7 cellular contexts compared by ENCODE assay signal in the genomic region with DNA sequence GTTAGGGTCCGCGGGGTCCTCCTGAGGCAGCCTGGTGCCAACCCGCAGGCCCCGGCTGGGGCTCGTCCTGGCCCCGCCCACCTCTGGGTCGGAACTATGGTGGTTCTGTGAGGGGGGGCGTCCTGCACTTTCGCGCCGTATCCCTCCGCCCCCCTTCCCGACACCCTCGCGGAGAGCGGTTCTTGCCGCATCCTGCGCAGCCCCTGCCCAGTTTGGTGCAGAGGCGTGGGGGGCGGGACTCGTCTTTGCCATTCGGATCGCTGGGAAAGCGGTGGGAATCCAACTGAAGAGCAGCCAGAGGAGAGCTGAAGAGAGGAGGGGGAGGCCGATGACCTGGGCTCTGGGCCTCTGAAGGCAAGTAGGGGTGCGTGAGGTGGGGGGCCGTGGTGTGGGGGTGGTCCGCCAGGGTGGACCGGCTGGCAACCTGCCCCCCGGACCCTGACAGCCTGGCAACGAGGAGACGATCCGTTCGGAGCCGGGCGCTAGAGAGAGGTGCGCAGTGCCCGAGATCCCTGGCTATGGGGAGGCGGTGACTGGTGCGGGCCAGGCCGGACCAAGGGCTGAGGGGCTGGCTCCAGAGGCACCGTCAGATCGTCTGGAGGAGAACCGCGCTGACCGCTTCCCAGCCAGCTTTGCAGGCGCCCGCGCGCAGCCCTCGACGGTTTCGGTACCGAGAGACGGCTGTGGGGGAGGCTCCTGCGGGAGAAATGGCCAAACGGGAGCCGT. TPM values are rescaled to one million over a fixed set of nuclear protein-coding genes. Genes with fewer than 3 reads are reported as not detected.
A peak's percentile ranks its signal among the peaks of the same experiment; 100 is the strongest.
DNase-seq lines count a peak whose midpoint lies in the region; ATAC-seq and TF ChIP-seq lines count a peak whose summit lies in the region.

A gene with protein sequence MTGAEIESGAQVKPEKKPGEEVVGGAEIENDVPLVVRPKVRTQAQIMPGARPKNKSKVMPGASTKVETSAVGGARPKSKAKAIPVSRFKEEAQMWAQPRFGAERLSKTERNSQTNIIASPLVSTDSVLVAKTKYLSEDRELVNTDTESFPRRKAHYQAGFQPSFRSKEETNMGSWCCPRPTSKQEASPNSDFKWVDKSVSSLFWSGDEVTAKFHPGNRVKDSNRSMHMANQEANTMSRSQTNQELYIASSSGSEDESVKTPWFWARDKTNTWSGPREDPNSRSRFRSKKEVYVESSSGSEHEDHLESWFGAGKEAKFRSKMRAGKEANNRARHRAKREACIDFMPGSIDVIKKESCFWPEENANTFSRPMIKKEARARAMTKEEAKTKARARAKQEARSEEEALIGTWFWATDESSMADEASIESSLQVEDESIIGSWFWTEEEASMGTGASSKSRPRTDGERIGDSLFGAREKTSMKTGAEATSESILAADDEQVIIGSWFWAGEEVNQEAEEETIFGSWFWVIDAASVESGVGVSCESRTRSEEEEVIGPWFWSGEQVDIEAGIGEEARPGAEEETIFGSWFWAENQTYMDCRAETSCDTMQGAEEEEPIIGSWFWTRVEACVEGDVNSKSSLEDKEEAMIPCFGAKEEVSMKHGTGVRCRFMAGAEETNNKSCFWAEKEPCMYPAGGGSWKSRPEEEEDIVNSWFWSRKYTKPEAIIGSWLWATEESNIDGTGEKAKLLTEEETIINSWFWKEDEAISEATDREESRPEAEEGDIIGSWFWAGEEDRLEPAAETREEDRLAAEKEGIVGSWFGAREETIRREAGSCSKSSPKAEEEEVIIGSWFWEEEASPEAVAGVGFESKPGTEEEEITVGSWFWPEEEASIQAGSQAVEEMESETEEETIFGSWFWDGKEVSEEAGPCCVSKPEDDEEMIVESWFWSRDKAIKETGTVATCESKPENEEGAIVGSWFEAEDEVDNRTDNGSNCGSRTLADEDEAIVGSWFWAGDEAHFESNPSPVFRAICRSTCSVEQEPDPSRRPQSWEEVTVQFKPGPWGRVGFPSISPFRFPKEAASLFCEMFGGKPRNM (N-terminal part only) (plus strand): TSS at position 242 of the 726 bp plus-strand sequence. CDS start 2,431 bp downstream, outside the sequence.

- H3K27ac ChIP-seq in SU-DHL-6 (ENCODE audit: low read depth, low read length) (no peak within 1 kb of the TSS), hepatocyte (peak within 1 kb of the TSS; percentile 58), rectal smooth muscle tissue (ENCODE audit: low read depth, low read length) (peak within 1 kb of the TSS; percentile 92)

- H3K9me3 ChIP-seq in SU-DHL-6 (ENCODE audit: insufficient read depth, low read length) = no peaks in the 10 kb centered on the region
- H3K9me3 ChIP-seq in hepatocyte (ENCODE audit: low read depth) = no peaks in the 10 kb centered on the region

- 52% methylated on average over 40 of the region's 58 CpGs for WGBS in hepatocyte (ENCODE audit: low lambda C conversion rate, missing lambda C conversion rate)

- DNase-seq in H7 (peak; percentile 59), anterior cingulate cortex (lab: John Stamatoyannopoulos, UW) (peak in 56 of 58 donors; percentile 1 to 78 (median 49)), hepatocyte (ENCODE audit: low spot score) (peak; percentile 56), NOMO-1 treated with dmso at 0.1 percent for 144 hours (lab: John Stamatoyannopoulos, UW; ENCODE audit: unreplicated experiment) (no peak)

- H2AFZ ChIP-seq in SU-DHL-6 (ENCODE audit: low read depth, low read length, severe bottlenecking) (no peak within 1 kb of the TSS), hepatocyte (peak within 1 kb of the TSS; percentile 40)

- H3K4me2 ChIP-seq in SU-DHL-6 (ENCODE audit: low read depth, low read length, poor library complexity, severe bottlenecking) (peak within 1 kb of the TSS; percentile 17), hepatocyte (peak within 1 kb of the TSS; percentile 86)

- no peaks in the 10 kb centered on the region for H3K9me2 ChIP-seq in SU-DHL-6 (replicated peaks; ENCODE audit: insufficient read depth, low read length)
- H3K9me2 ChIP-seq in hepatocyte (replicated peaks; ENCODE audit: insufficient read depth) = no peaks in the 10 kb centered on the region

- peaks cover 4% of the 10 kb centered on the region for H3K27me3 ChIP-seq in H7 (ENCODE audit: control insufficient read depth, insufficient read depth, low read length)
- H3K27me3 ChIP-seq in SU-DHL-6 (ENCODE audit: low read length) = no peaks in the 10 kb centered on the region
- no peaks in the 10 kb centered on the region for H3K27me3 ChIP-seq in hepatocyte
- H3K27me3 ChIP-seq in rectal smooth muscle tissue (ENCODE audit: control insufficient read depth, insufficient read depth, low read length) = no peaks in the 10 kb centered on the region

- no peaks in the 10 kb centered on the region for H4K20me1 ChIP-seq in SU-DHL-6 (ENCODE audit: low read depth, low read length)
- H4K20me1 ChIP-seq in hepatocyte (ENCODE audit: insufficient read depth, poor library complexity, severe bottlenecking) = no peaks in the 10 kb centered on the region

- H3K4me1 ChIP-seq in hepatocyte (ENCODE audit: insufficient read depth) = no peaks in the 10 kb centered on the region
- no peaks in the 10 kb centered on the region for H3K4me1 ChIP-seq in rectal smooth muscle tissue (ENCODE audit: control insufficient read depth, insufficient read depth, low read length)

- no peaks in the 10 kb centered on the region for H3K79me2 ChIP-seq in SU-DHL-6 (ENCODE audit: insufficient read depth, low read length)
- no peaks in the 10 kb centered on the region for H3K79me2 ChIP-seq in hepatocyte

- H3K4me3 ChIP-seq in H7 (ENCODE audit: insufficient read depth, low read depth, low read length) (peak within 1 kb of the TSS; percentile 49), SU-DHL-6 (ENCODE audit: insufficient read depth, low read length, poor library complexity, severe bottlenecking) (no peak within 1 kb of the TSS), hepatocyte (peak within 1 kb of the TSS; percentile 10), rectal smooth muscle tissue (ENCODE audit: low read length) (peak within 1 kb of the TSS; percentile 56)

- H3K36me3 ChIP-seq in H7 (replicated peaks; ENCODE audit: control insufficient read depth, insufficient read depth, low read length) = no peaks in the 10 kb centered on the region
- no peaks in the 10 kb centered on the region for H3K36me3 ChIP-seq in SU-DHL-6 (ENCODE audit: low read length)
- H3K36me3 ChIP-seq in hepatocyte (replicated peaks; ENCODE audit: insufficient read depth, low read depth) = no peaks in the 10 kb centered on the region
- no peaks in the 10 kb centered on the region for H3K36me3 ChIP-seq in rectal smooth muscle tissue (ENCODE audit: control insufficient read depth, insufficient read depth, low read length)

- H3K9ac ChIP-seq in SU-DHL-6 (ENCODE audit: low read length) (no peak within 1 kb of the TSS), rectal smooth muscle tissue (ENCODE audit: low read length) (peak within 1 kb of the TSS; percentile 82)

- TF ChIP-seq CTCF in SU-DHL-6 (IDR thresholded peaks at IDR 0.05; ENCODE audit: insufficient read depth, low read length, poor library complexity, severe bottlenecking) = no peak
- TF ChIP-seq CTCF in hepatocyte (IDR thresholded peaks at IDR 0.05; ENCODE audit: poor library complexity) = no peak

- H3F3A ChIP-seq in SU-DHL-6 (ENCODE audit: insufficient read depth) = no peaks in the 10 kb centered on the region

- no peak for ATAC-seq in GM19467 (IDR thresholded peaks at IDR 0.05; ENCODE audit: unreplicated experiment)

RNA-seq across cellular contexts. Expression of the gene that starts here (rescaled TPM):
- 1.3 and 2.1 TPM in 2 replicates for total RNA-seq in H7 (2014; rRNA removed; shearing (Covaris generic))
- total RNA-seq in hepatocyte = 4.1 and 4.9 TPM in 2 replicates
- 1.9 and 3.3 TPM in 2 replicates for polyA plus RNA-seq in hepatocyte
